1 cellular context compared by ENCODE assay signal in genomic region chr6:116570856-116571682, GRCh38.
A peak's percentile ranks its signal among the peaks of the same experiment; 100 is the strongest.
TF ChIP-seq lines count a peak whose summit lies in the region.

Gene RWDD1 (plus strand): TSS chr6:116571504. CDS start chr6:116571583, 79 bp downstream.

TF ChIP-seq in K562, 482 proteins besides CTCF, POLR2A, EP300 and RAD21 (continued from another document and continues in another):
- no peak for TF ChIP-seq ELK1 (CRISPR knock-in tag; IDR thresholded peaks at IDR 0.05)
- no peak for TF ChIP-seq NR2F6 (CRISPR knock-in tag; IDR thresholded peaks at IDR 0.05)
- no peak for TF ChIP-seq KLF10 (CRISPR knock-in tag; IDR thresholded peaks at IDR 0.05)
- TF ChIP-seq CAMTA2 (CRISPR knock-in tag; conservative IDR thresholded peaks at IDR 0.05), result no peak
- no peak for TF ChIP-seq RHOXF2B (CRISPR knock-in tag; conservative IDR thresholded peaks at IDR 0.05)
- TF ChIP-seq ZNF3 (CRISPR knock-in tag; IDR thresholded peaks at IDR 0.05), result no peak
- TF ChIP-seq CEBPB (tag; IDR thresholded peaks at IDR 0.05), result peak; percentile 84
- TF ChIP-seq ZNF146 (CRISPR knock-in tag; IDR thresholded peaks at IDR 0.05; ENCODE audit: unreplicated experiment), result no peak
- peak; percentile 53 for TF ChIP-seq SAP30 (IDR thresholded peaks at IDR 0.05; ENCODE audit: borderline replicate concordance, insufficient read depth, low read depth, low read length, poor library complexity, severe bottlenecking)
- TF ChIP-seq FOXK2 (conservative IDR thresholded peaks at IDR 0.05 in 1 of 2, IDR thresholded peaks at IDR 0.05 in 1 of 2; ENCODE audit: low read depth in 2 of 2), result peak; percentile 68 to 92; a peak in 3 of 4 replicates
- TF ChIP-seq ZFP30 (CRISPR knock-in tag; IDR thresholded peaks at IDR 0.05; ENCODE audit: borderline replicate concordance), result no peak
- no peak for TF ChIP-seq ZNF780A (CRISPR knock-in tag; IDR thresholded peaks at IDR 0.05)
- no peak for TF ChIP-seq CREBBP (IDR thresholded peaks at IDR 0.05; ENCODE audit: low read depth, low read length)
- no peak; the same call in 1 of the 2 replicates for TF ChIP-seq TEAD4 (IDR thresholded peaks at IDR 0.05; ENCODE audit: low read length)
- no peak for TF ChIP-seq TEAD4 (CRISPR knock-in tag; IDR thresholded peaks at IDR 0.05; ENCODE audit: borderline replicate concordance)
- TF ChIP-seq ERF (CRISPR knock-in tag; IDR thresholded peaks at IDR 0.05), result peak; percentile 18; the same call in 1 of the 2 replicates
- no peak for TF ChIP-seq ZNF586 (CRISPR knock-in tag; conservative IDR thresholded peaks at IDR 0.05)
- no peak for TF ChIP-seq ZNF24 (IDR thresholded peaks at IDR 0.05)
- peak; percentile 94 for TF ChIP-seq NFYB (IDR thresholded peaks at IDR 0.05; ENCODE audit: extremely low read depth, insufficient read length)
- TF ChIP-seq EWSR1 (IDR thresholded peaks at IDR 0.05; ENCODE audit: borderline replicate concordance, low read depth, partially characterized antibody), result no peak
- TF ChIP-seq KDM5B (IDR thresholded peaks at IDR 0.05; ENCODE audit: insufficient replicate concordance, low read depth, low read length), result peak; percentile 91
- TF ChIP-seq ZNF507 (tag; conservative IDR thresholded peaks at IDR 0.05), result no peak
- TF ChIP-seq SAFB (IDR thresholded peaks at IDR 0.05; ENCODE audit: borderline replicate concordance, low read depth, low read length), result no peak
- TF ChIP-seq MTF1 (CRISPR knock-in tag; IDR thresholded peaks at IDR 0.05; ENCODE audit: borderline replicate concordance), result no peak
- peak; percentile 67 for TF ChIP-seq CTCFL (IDR thresholded peaks at IDR 0.05; ENCODE audit: borderline replicate concordance, insufficient read depth, low read depth, low read length, poor library complexity, severe bottlenecking)
- TF ChIP-seq CBX8 (IDR thresholded peaks at IDR 0.05; ENCODE audit: borderline replicate concordance, extremely low read depth, low read depth, low read length, poor library complexity, severe bottlenecking), result no peak
- no peak for TF ChIP-seq IRF2 (CRISPR knock-in tag; IDR thresholded peaks at IDR 0.05)
- TF ChIP-seq FOXJ3 (CRISPR knock-in tag; IDR thresholded peaks at IDR 0.05), result no peak
- TF ChIP-seq ZNF316 (IDR thresholded peaks at IDR 0.05), result no peak
- TF ChIP-seq ZHX1 (conservative IDR thresholded peaks at IDR 0.05; ENCODE audit: low read length), result peak; percentile 37; the same call in 1 of the 2 replicates
- TF ChIP-seq SRF (CRISPR knock-in tag; IDR thresholded peaks at IDR 0.05), result no peak
- TF ChIP-seq POLR2H (tag; IDR thresholded peaks at IDR 0.05; ENCODE audit: low read depth), result peak; percentile 76
- TF ChIP-seq PRMT5 (CRISPR knock-in tag; IDR thresholded peaks at IDR 0.05), result no peak
- TF ChIP-seq ZNF785 (CRISPR knock-in tag; IDR thresholded peaks at IDR 0.05), result no peak
- TF ChIP-seq HSF4 (CRISPR knock-in tag; IDR thresholded peaks at IDR 0.05; ENCODE audit: borderline replicate concordance), result no peak
- peak; percentile 67 for TF ChIP-seq HNRNPLL (IDR thresholded peaks at IDR 0.05; ENCODE audit: low read depth, low read length, poor library complexity, severe bottlenecking)
- TF ChIP-seq NFE2 (IDR thresholded peaks at IDR 0.05; ENCODE audit: low read depth), result peak; percentile 98
- 0 out of 2 replicates have a peak, but pooled peaks have one; percentile 7 for TF ChIP-seq SMC3 (conservative IDR thresholded peaks at IDR 0.05; ENCODE audit: insufficient read depth, low read depth, low read length)
- TF ChIP-seq ZBTB26 (CRISPR knock-in tag; IDR thresholded peaks at IDR 0.05), result no peak
- no peak for TF ChIP-seq RBM39 (optimal IDR thresholded peaks at IDR 0.05; ENCODE audit: low read depth, low read length)
- no peak for TF ChIP-seq PHTF2 (CRISPR knock-in tag; IDR thresholded peaks at IDR 0.05)
- TF ChIP-seq RNF219 (CRISPR knock-in tag; IDR thresholded peaks at IDR 0.05), result no peak
- TF ChIP-seq ZNF324 (CRISPR knock-in tag; IDR thresholded peaks at IDR 0.05), result no peak
- peak; percentile 85 for TF ChIP-seq RB1 (IDR thresholded peaks at IDR 0.05; ENCODE audit: low read depth)
- peak; percentile 65; the same call in 1 of the 2 replicates for TF ChIP-seq CREB1 (IDR thresholded peaks at IDR 0.05)
- TF ChIP-seq CREB1 (CRISPR knock-in tag; IDR thresholded peaks at IDR 0.05), result peak; percentile 73; the same call in 1 of the 2 replicates
- peak; percentile 74; the same call in 1 of the 2 replicates for TF ChIP-seq CHAMP1 (IDR thresholded peaks at IDR 0.05)
- TF ChIP-seq GTF2E2 (tag; IDR thresholded peaks at IDR 0.05), result no peak
- TF ChIP-seq TAF15 (IDR thresholded peaks at IDR 0.05; ENCODE audit: low read depth, low read length), result no peak
- TF ChIP-seq THRB (CRISPR knock-in tag; conservative IDR thresholded peaks at IDR 0.05), result no peak
- no peak for TF ChIP-seq RBM17 (IDR thresholded peaks at IDR 0.05; ENCODE audit: borderline replicate concordance, low read depth, low read length)
- no peak for TF ChIP-seq GATAD2B (IDR thresholded peaks at IDR 0.05; ENCODE audit: borderline replicate concordance)
- peak; percentile 51 for TF ChIP-seq GMEB1 (CRISPR knock-in tag; IDR thresholded peaks at IDR 0.05)
